Comparison of ENCODE assay signal across 22 cellular contexts in the genomic region with DNA sequence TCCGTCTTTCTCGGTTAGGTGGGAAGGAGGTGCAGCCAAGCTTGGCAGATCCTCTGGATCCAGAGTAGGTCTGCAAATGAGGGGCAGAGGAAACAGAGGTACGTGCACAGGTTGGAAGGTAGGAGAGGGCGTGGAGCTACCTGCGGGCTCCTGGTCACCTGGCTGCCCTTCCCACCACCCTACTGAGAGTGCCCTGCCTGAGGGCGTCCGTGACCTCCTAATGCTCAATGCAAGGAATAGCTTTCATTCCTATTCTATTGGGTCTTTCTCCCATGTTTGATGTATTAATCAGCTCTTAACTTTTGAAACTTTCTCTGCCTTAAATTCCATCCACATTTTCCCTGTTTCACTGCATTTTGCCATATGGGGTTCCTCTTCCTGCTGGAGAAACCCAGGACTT. TPM values are rescaled to one million over a fixed set of nuclear protein-coding genes. Genes with fewer than 3 reads are reported as not detected.
"Had no signal": no experiment of that assay in that cellular context is flagged by ENCODE, and none has a peak within 500 bp of the region (broad histone marks: within the 10 kb centered on the region; RNA-seq: fewer than 3 reads in every experiment).

No MANE protein-coding gene starts in this region.

- H3K27ac Mint-ChIP-seq: stimulated activated effector memory CD8-positive, alpha-beta T cell treated with anti-CD3 and anti-CD28 coated beads, Interleukin-12 subunit alpha, Interleukin-12 subunit beta, amount 100 ng/mL, for 72 hours; stimulated activated memory B cell treated with anti-CD40 and anti-IgM and Interleukin-4, amounts not matched to agents 10 μg/mL and 1 μg/mL and 100 μg/mL, for 72 hours; stimulated activated naive B cell treated with anti-CD40 and anti-IgM and Interleukin-4, amounts not matched to agents 10 μg/mL and 1 μg/mL and 100 μg/mL, for 72 hours; stimulated activated naive CD8-positive, alpha-beta T cell treated with anti-CD3 and anti-CD28 coated beads, Interleukin-15, amount 100 ng/mL, for 72 hours; stimulated activated naive CD8-positive, alpha-beta T cell treated with anti-CD3 and anti-CD28 coated beads, Interleukin-15, Interleukin-2, amounts not matched to agents 100 ng/mL and 50 ng/mL, for 24 hours; type B pancreatic cell had no signal

- H3K4me1 Mint-ChIP-seq: stimulated activated effector memory CD8-positive, alpha-beta T cell treated with anti-CD3 and anti-CD28 coated beads, Interleukin-12 subunit alpha, Interleukin-12 subunit beta, amount 100 ng/mL, for 72 hours; stimulated activated memory B cell treated with anti-CD40 and anti-IgM and Interleukin-4, amounts not matched to agents 10 μg/mL and 1 μg/mL and 100 μg/mL, for 72 hours; stimulated activated naive CD8-positive, alpha-beta T cell treated with anti-CD3 and anti-CD28 coated beads, Interleukin-15, amount 100 ng/mL, for 72 hours had no signal

- H3K4me3 ChIP-seq: stomach, suprapubic skin, testis, thoracic aorta, thyroid gland, tibial artery, tibial nerve, transverse colon, upper lobe of left lung, upper lobe of right lung, uterus, vagina had no signal

- H3K27me3 ChIP-seq: stomach, testis, thyroid gland, tibial nerve, transverse colon, upper lobe of left lung, upper lobe of right lung, uterus, vagina had no signal

- H3K9me3 Mint-ChIP-seq: stimulated activated effector memory CD8-positive, alpha-beta T cell treated with anti-CD3 and anti-CD28 coated beads, Interleukin-12 subunit alpha, Interleukin-12 subunit beta, amount 100 ng/mL, for 72 hours; stimulated activated memory B cell treated with anti-CD40 and anti-IgM and Interleukin-4, amounts not matched to agents 10 μg/mL and 1 μg/mL and 100 μg/mL, for 72 hours; stimulated activated naive B cell treated with anti-CD40 and anti-IgM and Interleukin-4, amounts not matched to agents 10 μg/mL and 1 μg/mL and 100 μg/mL, for 72 hours; stimulated activated naive CD8-positive, alpha-beta T cell treated with anti-CD3 and anti-CD28 coated beads, Interleukin-15, amount 100 ng/mL, for 72 hours; stimulated activated naive CD8-positive, alpha-beta T cell treated with anti-CD3 and anti-CD28 coated beads, Interleukin-15, Interleukin-2, amounts not matched to agents 100 ng/mL and 50 ng/mL, for 24 hours; type B pancreatic cell had no signal

- H3K4me1 ChIP-seq: stomach, suprapubic skin, testis, thyroid gland, tibial artery, tibial nerve, transverse colon, upper lobe of left lung, upper lobe of right lung, uterus, vagina had no signal

- H3K27me3 Mint-ChIP-seq: stimulated activated memory B cell treated with anti-CD40 and anti-IgM and Interleukin-4, amounts not matched to agents 10 μg/mL and 1 μg/mL and 100 μg/mL, for 72 hours had no signal

- H3K9me3 ChIP-seq: stomach, suprapubic skin, testis, thoracic aorta, thyroid gland, tibial artery, tibial nerve, transverse colon, upper lobe of left lung, upper lobe of right lung, uterus, vagina had no signal

- H3K4me3 Mint-ChIP-seq: stimulated activated effector memory CD8-positive, alpha-beta T cell treated with anti-CD3 and anti-CD28 coated beads, Interleukin-12 subunit alpha, Interleukin-12 subunit beta, amount 100 ng/mL, for 72 hours; stimulated activated memory B cell treated with anti-CD40 and anti-IgM and Interleukin-4, amounts not matched to agents 10 μg/mL and 1 μg/mL and 100 μg/mL, for 72 hours; stimulated activated naive B cell treated with anti-CD40 and anti-IgM and Interleukin-4, amounts not matched to agents 10 μg/mL and 1 μg/mL and 100 μg/mL, for 72 hours; stimulated activated naive CD8-positive, alpha-beta T cell treated with anti-CD3 and anti-CD28 coated beads, Interleukin-15, amount 100 ng/mL, for 72 hours; stimulated activated naive CD8-positive, alpha-beta T cell treated with anti-CD3 and anti-CD28 coated beads, Interleukin-15, Interleukin-2, amounts not matched to agents 100 ng/mL and 50 ng/mL, for 24 hours; type B pancreatic cell had no signal

- H3K27ac ChIP-seq: stomach, suprapubic skin, testis, thoracic aorta, thyroid gland, tibial artery, tibial nerve, transverse colon, upper lobe of left lung, upper lobe of right lung, uterus, vagina had no signal

- FAIRE-seq: urothelium cell line had no signal

- H3K36me3 Mint-ChIP-seq: stimulated activated effector memory CD8-positive, alpha-beta T cell treated with anti-CD3 and anti-CD28 coated beads, Interleukin-12 subunit alpha, Interleukin-12 subunit beta, amount 100 ng/mL, for 72 hours; stimulated activated memory B cell treated with anti-CD40 and anti-IgM and Interleukin-4, amounts not matched to agents 10 μg/mL and 1 μg/mL and 100 μg/mL, for 72 hours; stimulated activated naive B cell treated with anti-CD40 and anti-IgM and Interleukin-4, amounts not matched to agents 10 μg/mL and 1 μg/mL and 100 μg/mL, for 72 hours; type B pancreatic cell had no signal

- H3K36me3 ChIP-seq: stomach, suprapubic skin, thoracic aorta, thyroid gland, tibial artery, tibial nerve, transverse colon, upper lobe of left lung, upper lobe of right lung, uterus, vagina had no signal

- ATAC-seq: stimulated activated memory B cell treated with anti-CD40 and anti-IgM and Interleukin-4, amounts not matched to agents 10 μg/mL and 1 μg/mL and 100 μg/mL, for 72 hours had no signal

RNA-seq across cellular contexts. Expression of a gene that starts 44.6 kb away (rescaled TPM):
- total RNA-seq: subcutaneous adipose tissue, suprapubic skin, temporal lobe, thoracic aorta, thyroid gland, tibial nerve, upper lobe of right lung, ureter, uterus, vagina had no signal
